In genomic region chr7:2331707-2332106, GRCh38 we compare ENCODE assay signal across 7 cellular contexts.
"Had no signal": no experiment of that assay in that cellular context is flagged by ENCODE, and none has a peak within 500 bp of the region (broad histone marks: within the 10 kb centered on the region; RNA-seq: fewer than 3 reads in every experiment).

No MANE protein-coding gene starts in this region.

- ATAC-seq: GM12878 had no signal

- DNase-seq: GDM1, GF-D8 had no signal

- FAIRE-seq: GM12878, GM12891, GM12892, GM18507, GM19239 had no signal

- H3K4me3 ChIP-seq: GM12878 had no signal
